9 cellular contexts compared by ENCODE assay signal in the genomic region with DNA sequence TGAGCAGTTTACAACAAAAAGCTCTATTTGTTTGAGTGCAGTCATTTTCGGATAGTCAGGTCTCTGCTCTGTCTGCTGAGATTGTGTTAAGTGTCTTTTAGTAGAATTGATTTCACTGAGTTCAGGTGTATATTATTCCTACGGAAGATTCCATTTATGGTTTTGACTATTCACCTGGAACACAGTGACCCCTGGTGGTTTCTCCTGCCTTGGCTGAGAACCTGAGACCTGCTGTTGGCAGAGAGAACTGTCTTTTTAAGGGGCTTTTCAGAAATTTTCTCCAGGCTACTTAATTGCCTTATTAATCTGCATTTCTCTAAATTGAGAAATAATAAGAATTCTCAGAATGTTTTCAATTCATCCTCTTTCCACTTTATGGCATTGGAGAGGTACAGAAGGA.
DNase-seq lines count a peak whose midpoint lies in the region; ATAC-seq and TF ChIP-seq lines count a peak whose summit lies in the region.
"Had no signal": no experiment of that assay in that cellular context is flagged by ENCODE, and none has a peak within 500 bp of the region (broad histone marks: within the 10 kb centered on the region; RNA-seq: fewer than 3 reads in every experiment).

No MANE protein-coding gene starts in this region.

- peak; percentile 41 to 51 for DNase-seq in SHP77 (lab: John Stamatoyannopoulos, UW)
- no peak for DNase-seq in SHP77 treated with DMSO at 0.1 percent for 48 hours (lab: John Stamatoyannopoulos, UW)
- DNase-seq in astrocyte of the hippocampus (ENCODE audit: low read depth, low spot score): peak; percentile 44
- peak; percentile 1 for DNase-seq in myocyte (ENCODE audit: low read depth)

- H3K9me2 ChIP-seq in Loucy (replicated peaks; ENCODE audit: low read depth, low read length): no peaks in the 10 kb centered on the region

- H3K4me2 ChIP-seq in Loucy (ENCODE audit: low read depth, low read length, poor library complexity, severe bottlenecking): no peak overlapping the region

- H3K36me3 ChIP-seq in Loucy (ENCODE audit: insufficient read depth, low read length): no peaks in the 10 kb centered on the region

- H3K4me3 ChIP-seq in Loucy (ENCODE audit: low read length, poor library complexity, severe bottlenecking): no peak overlapping the region

- ATAC-seq in GM18498 (IDR thresholded peaks at IDR 0.05; ENCODE audit: unreplicated experiment) (no peak), HG03439 (IDR thresholded peaks at IDR 0.05; ENCODE audit: unreplicated experiment) (no peak), GM19023 (IDR thresholded peaks at IDR 0.05; ENCODE audit: unreplicated experiment) (no peak)
- ATAC-seq: naive thymus-derived CD4-positive, alpha-beta T cell had no signal

- H3K79me2 ChIP-seq in Loucy (ENCODE audit: insufficient read depth, low read length): no peaks in the 10 kb centered on the region

- H3F3A ChIP-seq in Loucy (ENCODE audit: low read depth): no peaks in the 10 kb centered on the region

- TF ChIP-seq CTCF in Loucy (conservative IDR thresholded peaks at IDR 0.05; ENCODE audit: low read length): peak; percentile 69

- H3K9me3 ChIP-seq in Loucy (ENCODE audit: insufficient read depth, low read depth, low read length): no peaks in the 10 kb centered on the region

- no peaks in the 10 kb centered on the region for H4K20me1 ChIP-seq in Loucy (ENCODE audit: insufficient read depth, low read length, poor library complexity, severe bottlenecking)

- H3K4me1 ChIP-seq in Loucy (ENCODE audit: insufficient read depth, low read length, poor library complexity, severe bottlenecking): no peaks in the 10 kb centered on the region

- no peaks in the 10 kb centered on the region for H3K27me3 ChIP-seq in Loucy (ENCODE audit: insufficient read depth, low read length, poor library complexity, severe bottlenecking)

- H2AFZ ChIP-seq in Loucy (ENCODE audit: low read length): no peak overlapping the region

- no peak overlapping the region for H3K9ac ChIP-seq in Loucy (ENCODE audit: low read depth, low read length, poor library complexity, severe bottlenecking)
